Comparison of ENCODE assay signal across 8 cellular contexts in genomic region chr19:16001481-16002312, GRCh38. TPM values are rescaled to one million over a fixed set of nuclear protein-coding genes. Genes with fewer than 3 reads are reported as not detected.
DNase-seq lines count a peak whose midpoint lies in the region; ATAC-seq and TF ChIP-seq lines count a peak whose summit lies in the region.

No MANE protein-coding gene starts in this region.

- TF ChIP-seq CTCF in CD4-positive, alpha-beta T cell (IDR thresholded peaks at IDR 0.05) = no peak
- TF ChIP-seq CTCF in RWPE2 (IDR thresholded peaks at IDR 0.05; ENCODE audit: poor library complexity, severe bottlenecking) = no peak
- no peak for TF ChIP-seq CTCF in type B pancreatic cell (conservative IDR thresholded peaks at IDR 0.05)

- no peaks in the 10 kb centered on the region for H4K20me1 ChIP-seq in GM23248 (ENCODE audit: insufficient read depth)

- H3K27ac Mint-ChIP-seq in CD4-positive, alpha-beta T cell = peak overlapping the region; percentile 61
- H3K27ac Mint-ChIP-seq in central memory CD8-positive, alpha-beta T cell (ENCODE audit: low read depth) = peak overlapping the region; percentile 74
- H3K27ac Mint-ChIP-seq in type B pancreatic cell = no peak overlapping the region

- no peaks in the 10 kb centered on the region for H3K79me2 ChIP-seq in GM23248 (ENCODE audit: insufficient read depth)

- 30 to 32% methylated on average over 12 of the region's 12 CpGs for WGBS in GM23248 (ENCODE audit: low coverage in 1 of 2, low lambda C conversion rate in 2 of 2, missing lambda C conversion rate in 2 of 2), 2 experiments

- intact Hi-C loops in CD4-positive, alpha-beta T cell (cut with DNase I, micrococcal nuclease) = no loop called here

- peak overlapping the region; percentile 68 for H3K4me3 ChIP-seq in GM23248
- H3K4me3 ChIP-seq in RWPE2 (ENCODE audit: severe bottlenecking) = no peak overlapping the region
- peak overlapping the region; percentile 42 to 66 for H3K4me3 ChIP-seq in muscle layer of colon (ENCODE audit: low read depth in 1 of 2, low read length in 2 of 2)

- H3K36me3 Mint-ChIP-seq in CD4-positive, alpha-beta T cell (ENCODE audit: low read depth) = no peaks in the 10 kb centered on the region
- no peaks in the 10 kb centered on the region for H3K36me3 Mint-ChIP-seq in central memory CD8-positive, alpha-beta T cell (ENCODE audit: insufficient read depth)
- no peaks in the 10 kb centered on the region for H3K36me3 Mint-ChIP-seq in type B pancreatic cell

- peak in 4 of 10 experiments; percentile 3 to 21 (median 12) for DNase-seq in CD4-positive, alpha-beta T cell
- DNase-seq in GM23248 = peak; percentile 71
- DNase-seq in RWPE2 (ENCODE audit: low spot score) = no peak
- peak in 1 of 2 donors; percentile 14 for DNase-seq in central memory CD8-positive, alpha-beta T cell (ENCODE audit: low spot score in 2 of 2)
- peak; percentile 50 for DNase-seq in type B pancreatic cell (ENCODE audit: extremely low spot score, unreplicated experiment)
- DNase-seq in UCSD-AML1 (lab: John Stamatoyannopoulos, UW; ENCODE audit: unreplicated experiment) = no peak

- POLR2A ChIA-PET in CD4-positive, alpha-beta T cell (lab: Charles Lee) = interaction anchor here (1.0 to 1.3 kb wide), 2 partner anchors 74 to 165 kb away, joined by 3 to 6 read pairs; partner anchors contain the start of gene TPM4

- H3K36me3 ChIP-seq in GM23248 (ENCODE audit: low read depth) (no peaks in the 10 kb centered on the region), RWPE2 (ENCODE audit: low read depth) (no peaks in the 10 kb centered on the region), muscle layer of colon (ENCODE audit: insufficient read depth, low read length) (no peaks in the 10 kb centered on the region)

- H3K9ac ChIP-seq in GM23248 = peak overlapping the region; percentile 57
- H3K9ac ChIP-seq in muscle layer of colon (ENCODE audit: low read length) = peak overlapping the region; percentile 17

- no peaks in the 10 kb centered on the region for H3K9me3 ChIP-seq in CD4-positive, alpha-beta T cell (ENCODE audit: control insufficient read depth, low read length)
- H3K9me3 ChIP-seq in GM23248 (ENCODE audit: low read depth) (no peaks in the 10 kb centered on the region), RWPE2 (ENCODE audit: severe bottlenecking) (no peaks in the 10 kb centered on the region), muscle layer of colon (ENCODE audit: low read length) (no peaks in the 10 kb centered on the region)

- no peaks in the 10 kb centered on the region for H3F3A ChIP-seq in GM23248 (ENCODE audit: insufficient read depth)

- peak; percentile 83 for ATAC-seq in CD4-positive, alpha-beta T cell (ENCODE audit: poor library complexity)
- ATAC-seq in RWPE2 (ENCODE audit: low read depth) (peak; percentile 48; the same call in 2 of the 3 replicates), GM18519 (IDR thresholded peaks at IDR 0.05; ENCODE audit: low FRiP score, unreplicated experiment) (no peak)
- ATAC-seq in central memory CD8-positive, alpha-beta T cell (replicated peaks; ENCODE audit: extremely low read depth, poor library complexity, severe bottlenecking) = peak; percentile 86

- H3K27me3 ChIP-seq in CD4-positive, alpha-beta T cell (ENCODE audit: control insufficient read depth, insufficient read depth, low read length) = no peaks in the 10 kb centered on the region
- H3K27me3 ChIP-seq in GM23248 (replicated peaks; ENCODE audit: insufficient read depth) = no peaks in the 10 kb centered on the region
- H3K27me3 ChIP-seq in RWPE2 (ENCODE audit: insufficient read depth, poor library complexity, severe bottlenecking) = no peaks in the 10 kb centered on the region
- no peaks in the 10 kb centered on the region for H3K27me3 ChIP-seq in muscle layer of colon (ENCODE audit: control insufficient read depth in 1 of 2, insufficient read depth in 2 of 2, low read length in 2 of 2)

- H3K9me3 Mint-ChIP-seq in CD4-positive, alpha-beta T cell = no peaks in the 10 kb centered on the region
- no peaks in the 10 kb centered on the region for H3K9me3 Mint-ChIP-seq in central memory CD8-positive, alpha-beta T cell
- H3K9me3 Mint-ChIP-seq in type B pancreatic cell = peaks cover 9% of the 10 kb centered on the region

- CTCF ChIA-PET in CD4-positive, alpha-beta T cell (lab: Charles Lee) = no interaction called here

- H3K27me3 Mint-ChIP-seq in CD4-positive, alpha-beta T cell = no peaks in the 10 kb centered on the region
- H3K27me3 Mint-ChIP-seq in central memory CD8-positive, alpha-beta T cell = no peaks in the 10 kb centered on the region
- no peaks in the 10 kb centered on the region for H3K27me3 Mint-ChIP-seq in type B pancreatic cell

- H3K4me1 Mint-ChIP-seq in CD4-positive, alpha-beta T cell (ENCODE audit: low read depth) = peaks cover 27% of the 10 kb centered on the region
- H3K4me1 Mint-ChIP-seq in central memory CD8-positive, alpha-beta T cell = peaks cover 24% of the 10 kb centered on the region
- H3K4me1 Mint-ChIP-seq in type B pancreatic cell (ENCODE audit: unreplicated experiment) = no peaks in the 10 kb centered on the region

- peak overlapping the region; percentile 90 for H2AFZ ChIP-seq in GM23248

- H3K9me2 ChIP-seq in GM23248 (ENCODE audit: insufficient read depth) = no peaks in the 10 kb centered on the region

- H3K27ac ChIP-seq in CD4-positive, alpha-beta T cell (ENCODE audit: low read depth, low read length) = no peak overlapping the region
- H3K27ac ChIP-seq in GM23248 (no peak overlapping the region), RWPE2 (ENCODE audit: poor library complexity, severe bottlenecking) (no peak overlapping the region), muscle layer of colon (ENCODE audit: low read depth, low read length) (no peak overlapping the region)

- peak overlapping the region; percentile 71 for H3K4me2 ChIP-seq in GM23248 (ENCODE audit: unreplicated experiment)

- H3K4me1 ChIP-seq in GM23248 (ENCODE audit: insufficient read depth) (peaks cover 5% of the 10 kb centered on the region; the same call in 1 of the 2 replicates), RWPE2 (ENCODE audit: insufficient read depth, poor library complexity, severe bottlenecking) (no peaks in the 10 kb centered on the region), muscle layer of colon (ENCODE audit: insufficient read depth, low read length) (peaks cover 21% of the 10 kb centered on the region)

- in situ Hi-C loops in GM23248 (cut with MboI) = no loop called here

- peak overlapping the region; percentile 84 for H3K4me3 Mint-ChIP-seq in CD4-positive, alpha-beta T cell
- H3K4me3 Mint-ChIP-seq in central memory CD8-positive, alpha-beta T cell = peak overlapping the region; percentile 74
- no peak overlapping the region for H3K4me3 Mint-ChIP-seq in type B pancreatic cell

RNA-seq across cellular contexts. Expression of gene OR10H4, which starts 52.9 kb away (rescaled TPM):
- total RNA-seq in CD4-positive, alpha-beta T cell = not detected
- not detected in 2 replicates for total RNA-seq in GM23248 (2014; rRNA removed; shearing (Covaris generic))
- not detected in 2 replicates for polyA plus RNA-seq in GM23248 (2016; fragmentation: Nextera tagmentation; extraction: Ambion mirVana)
- not detected in 2 replicates for total RNA-seq in type B pancreatic cell (ENCODE audit: low replicate concordance)

Comparison
In these comparisons a context has a peak if more than half of its experiments do, and no peak if none do; other contexts are left out.
1. DNase-seq: peak in GM23248 (single experiment) and type B pancreatic cell (single experiment); none in RWPE2 (single experiment) and UCSD-AML1 (single experiment).